In genomic region chr3:43286886-43287301, GRCh38 we compare ENCODE assay signal across 8 cellular contexts. TPM values are rescaled to one million over a fixed set of nuclear protein-coding genes. Genes with fewer than 3 reads are reported as not detected.
DNase-seq lines count a peak whose midpoint lies in the region; ATAC-seq, FAIRE-seq and TF ChIP-seq lines count a peak whose summit lies in the region.

No MANE protein-coding gene starts in this region.

- H3K4me1 ChIP-seq in colonic mucosa: peaks cover 13% of the 10 kb centered on the region
- peaks cover 49% of the 10 kb centered on the region for H3K4me1 ChIP-seq in lower lobe of right lung
- H3K4me1 ChIP-seq in tibial nerve: peaks cover 0 to 53% (median 31%) of the 10 kb centered on the region in 4 donors

- no peak for TF ChIP-seq POLR2A in tibial nerve (IDR thresholded peaks at IDR 0.05)

- H3K9ac ChIP-seq in colonic mucosa (ENCODE audit: low read depth in 2 of 2, low read length in 2 of 2): peak overlapping the region; percentile 88 to 90

- FAIRE-seq in GM18507 (lab: Jason Lieb, UNC): no peak

- no peak for TF ChIP-seq EP300 in tibial nerve (IDR thresholded peaks at IDR 0.05)

- DNase-seq in AG08395 (ENCODE audit: low spot score) (peak; percentile 42), GM18507 (ENCODE audit: extremely low spot score, insufficient read length, low read depth) (peak; percentile 12), T-helper 1 cell (peak in 3 of 5 donors; percentile 18 to 46 (median 29)), colonic mucosa (peak; percentile 32), lower lobe of right lung (no peak), tibial nerve (ENCODE audit: low spot score in 2 of 2) (no peak), NCI-H1436 (lab: John Stamatoyannopoulos, UW) (no peak)

- H3K9me3 ChIP-seq in colonic mucosa (no peaks in the 10 kb centered on the region), lower lobe of right lung (no peaks in the 10 kb centered on the region), tibial nerve (no peaks in the 10 kb centered on the region)

- no peaks in the 10 kb centered on the region for H3K27me3 ChIP-seq in colonic mucosa
- no peaks in the 10 kb centered on the region for H3K27me3 ChIP-seq in lower lobe of right lung (ENCODE audit: low read depth)
- H3K27me3 ChIP-seq in tibial nerve: no peaks in the 10 kb centered on the region

- 1% methylated on average over 9 to 18 of the region's 44 CpGs for WGBS in tibial nerve, 2 donors

- TF ChIP-seq CTCF in colonic mucosa (IDR thresholded peaks at IDR 0.05) (no peak), lower lobe of right lung (IDR thresholded peaks at IDR 0.05) (no peak), tibial nerve (IDR thresholded peaks at IDR 0.05) (no peak)

- H3K36me3 ChIP-seq in colonic mucosa (no peaks in the 10 kb centered on the region), lower lobe of right lung (no peaks in the 10 kb centered on the region), tibial nerve (no peaks in the 10 kb centered on the region)

- peak; percentile 33 for ATAC-seq in HG03159 (IDR thresholded peaks at IDR 0.05; ENCODE audit: unreplicated experiment)
- ATAC-seq in lower lobe of right lung: peak; percentile 51 to 57

- H3K27ac ChIP-seq in colonic mucosa (peak overlapping the region; percentile 65), lower lobe of right lung (peak overlapping the region; percentile 83), tibial nerve (peak overlapping the region; percentile 66 to 94 (median 88))

- H3K4me3 ChIP-seq in colonic mucosa: peak overlapping the region; percentile 32
- peak overlapping the region; percentile 70 for H3K4me3 ChIP-seq in lower lobe of right lung
- H3K4me3 ChIP-seq in tibial nerve: peak overlapping the region; percentile 43 to 73 (median 50)

- intact Hi-C loops in colonic mucosa (cut with DNase I): no loop called here
- intact Hi-C loops in lower lobe of right lung (cut with DNase I): loop anchor here (10.0 kb wide), 1 partner anchor 112 kb away; no protein-coding TSS in a partner anchor

RNA-seq across cellular contexts. Expression of gene SNRK, which starts 0.6 kb away (rescaled TPM):
- 10 to 100 TPM; 19.7 to 48.2 TPM for total RNA-seq in colonic mucosa
- total RNA-seq in lower lobe of right lung: 55.1 TPM
- 10 to 100 TPM; 59.6 to 83.1 (median 73.7) TPM for total RNA-seq in tibial nerve

Comparison
In these comparisons a context has a peak if more than half of its experiments do, and no peak if none do; other contexts are left out.
1. DNase-seq: peak in AG08395 (single experiment), GM18507 (single experiment), T-helper 1 cell (3 of 5) and colonic mucosa (single experiment); none in lower lobe of right lung (single experiment), tibial nerve (0 of 2) and NCI-H1436 (single experiment).
2. Peak in every context shown above with its lines, with median percentiles within 50 percentile points of each other: H3K27ac ChIP-seq and H3K4me3 ChIP-seq.